Comparison of ENCODE assay signal across 19 cellular contexts in the genomic region with DNA sequence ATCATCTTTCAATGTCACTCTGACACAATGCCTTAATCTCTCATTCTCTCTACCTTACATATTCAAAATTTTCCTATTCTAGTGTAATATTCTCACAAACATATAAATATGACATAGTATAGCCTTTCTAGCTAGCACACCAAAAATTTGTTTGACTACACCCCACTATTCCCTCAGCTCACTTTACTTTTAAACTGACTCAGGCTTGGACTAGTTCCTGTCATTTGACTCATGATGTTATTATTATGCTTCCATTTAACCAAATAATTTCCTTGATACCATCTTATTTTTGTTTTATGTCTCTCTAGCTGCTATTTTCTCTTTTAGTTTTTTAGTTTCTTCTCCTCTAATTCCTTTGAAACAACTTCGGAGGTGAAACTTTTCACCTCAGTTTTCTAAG.
A peak's percentile ranks its signal among the peaks of the same experiment; 100 is the strongest.
DNase-seq lines count a peak whose midpoint lies in the region; TF ChIP-seq lines count a peak whose summit lies in the region.
"Had no signal": no experiment of that assay in that cellular context is flagged by ENCODE, and none has a peak within 500 bp of the region (broad histone marks: within the 10 kb centered on the region; RNA-seq: fewer than 3 reads in every experiment).

No MANE protein-coding gene starts in this region.

- intact Hi-C loops in thyroid gland (cut with DNase I): no loop called here

- H3K9me3 ChIP-seq in thyroid gland: no peaks in the 10 kb centered on the region
- H3K9me3 ChIP-seq: SJSA1 had no signal

- H3K4me3 ChIP-seq in brain microvascular endothelial cell (ENCODE audit: low read depth, low read length): no peak overlapping the region
- H3K4me3 ChIP-seq in fibroblast of pulmonary artery (replicated peaks; ENCODE audit: low read depth, low read length): no peak overlapping the region
- H3K4me3 ChIP-seq in thyroid gland (replicated peaks in 1 of 3): no peak overlapping the region
- H3K4me3 ChIP-seq: GM12878, SJSA1 had no signal

- 92% methylated on average over 1 of the region's 1 CpG for WGBS in thyroid gland, 2 donors

- DNase-seq in AG08395 (ENCODE audit: low spot score) (peak; percentile 1), M059J (ENCODE audit: low read depth) (peak; percentile 1), brain microvascular endothelial cell (peak; percentile 4), fibroblast of pulmonary artery (ENCODE audit: low read depth) (peak; percentile 7), thyroid gland (no peak), occipital lobe (lab: John Stamatoyannopoulos, UW) (no peak), OCI-M2 (lab: John Stamatoyannopoulos, UW; ENCODE audit: unreplicated experiment) (no peak), HuH-7.5 (ENCODE audit: low spot score) (no peak)
- DNase-seq: 8988T, AML-193, C1 segment of cervical spinal cord, GOT3, HCEC 1CT, MV-4-11, NCI-H2029 treated with DMSO at 0.1 percent for 48 hours, NCI-H524 treated with DMSO at 0.1 percent for 48 hours, NCI-H82 had no signal

- TF ChIP-seq POLR2A in thyroid gland (IDR thresholded peaks at IDR 0.05): no peak

- no peak overlapping the region for H3K27ac ChIP-seq in brain microvascular endothelial cell
- H3K27ac ChIP-seq in thyroid gland: no peak overlapping the region
- H3K27ac ChIP-seq: SJSA1 had no signal

- no peaks in the 10 kb centered on the region for H3K27me3 ChIP-seq in brain microvascular endothelial cell (replicated peaks)
- no peaks in the 10 kb centered on the region for H3K27me3 ChIP-seq in thyroid gland
- H3K27me3 ChIP-seq: SJSA1 had no signal

- in situ Hi-C loops in brain microvascular endothelial cell (cut with HindIII; ENCODE audit: low pct_ligation_motif_present, low sequenced_read_pairs): no loop called here

- H3K36me3 ChIP-seq in brain microvascular endothelial cell (replicated peaks) (no peaks in the 10 kb centered on the region), thyroid gland (no peaks in the 10 kb centered on the region)
- H3K36me3 ChIP-seq: SJSA1 had no signal

- H3K4me1 ChIP-seq in thyroid gland: no peaks in the 10 kb centered on the region
- H3K4me1 ChIP-seq: SJSA1 had no signal

- TF ChIP-seq CTCF in brain microvascular endothelial cell (IDR thresholded peaks at IDR 0.05; ENCODE audit: low read depth, low read length, missing control alignments): no peak
- TF ChIP-seq CTCF in fibroblast of pulmonary artery (IDR thresholded peaks at IDR 0.05; ENCODE audit: low read length, missing control alignments): no peak
- TF ChIP-seq CTCF in thyroid gland (IDR thresholded peaks at IDR 0.05): no peak

Comparison
In these comparisons a context has a peak if more than half of its experiments do, and no peak if none do; other contexts are left out.
1. DNase-seq: peak in AG08395 (single experiment), M059J (single experiment), brain microvascular endothelial cell (single experiment) and fibroblast of pulmonary artery (single experiment); none in thyroid gland (0 of 2), occipital lobe (single experiment), OCI-M2 (single experiment) and HuH-7.5 (single experiment).